Comparison of ENCODE assay signal across 12 cellular contexts in the genomic region with DNA sequence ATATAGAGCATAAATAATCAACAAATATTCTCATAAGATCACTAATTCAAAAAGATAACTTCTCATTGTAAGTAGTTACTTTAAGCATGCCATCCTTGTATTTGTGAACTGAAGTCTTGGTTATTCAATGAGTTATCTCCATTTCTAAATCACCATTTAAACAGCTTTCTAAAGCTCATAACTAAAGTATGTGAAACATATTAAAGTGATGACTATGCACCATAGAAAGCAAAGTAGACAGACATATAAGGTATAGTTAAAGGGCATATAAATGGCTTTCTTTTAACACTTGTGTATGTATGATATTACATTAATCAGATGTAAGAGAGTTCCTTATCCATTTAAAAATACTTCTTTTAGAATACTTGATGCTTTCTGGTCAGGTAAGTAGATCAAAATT.
"Had no signal": no experiment of that assay in that cellular context is flagged by ENCODE, and none has a peak within 500 bp of the region (broad histone marks: within the 10 kb centered on the region; RNA-seq: fewer than 3 reads in every experiment).

No MANE protein-coding gene starts in this region.

- H3K4me2 ChIP-seq: neural progenitor cell had no signal

- H3K9ac ChIP-seq: neural progenitor cell had no signal

- H3K27me3 ChIP-seq: neural progenitor cell, spleen had no signal

- H3K4me3 ChIP-seq: coronary artery, neural progenitor cell, spleen had no signal

- H3K27ac ChIP-seq: coronary artery, neural progenitor cell, spleen had no signal

- DNase-seq: activated CD4-positive, alpha-beta memory T cell treated with anti-CD3 and anti-CD28 coated beads, Interleukin-2, amount 10 ng/mL, durations not matched to agents 7 days and 5 days; activated CD4-positive, alpha-beta T cell treated with anti-CD3 and anti-CD28 coated beads for 4 hours; activated naive CD4-positive, alpha-beta T cell treated with anti-CD3 and anti-CD28 coated beads, Interleukin-2, amount 10 ng/mL, durations not matched to agents 7 days and 5 days; activated T-cell treated with anti-CD3 and anti-CD28 coated beads, Interleukin-2, amount 50 U/mL, for 24 hours; foreskin melanocyte; spleen; stimulated activated naive CD8-positive, alpha-beta T cell treated with anti-CD3 and anti-CD28 coated beads, Interleukin-15, amount 100 ng/mL, for 72 hours; T-helper 2 cell had no signal

- H2AFZ ChIP-seq: neural progenitor cell had no signal

- H3K9me3 ChIP-seq: spleen had no signal

- H3K36me3 ChIP-seq: neural progenitor cell, spleen had no signal

- ATAC-seq: sciatic nerve; stimulated activated naive CD8-positive, alpha-beta T cell treated with anti-CD3 and anti-CD28 coated beads, Interleukin-15, amount 100 ng/mL, for 72 hours; WTC11 had no signal
